7 cellular contexts compared by ENCODE assay signal in the genomic region with DNA sequence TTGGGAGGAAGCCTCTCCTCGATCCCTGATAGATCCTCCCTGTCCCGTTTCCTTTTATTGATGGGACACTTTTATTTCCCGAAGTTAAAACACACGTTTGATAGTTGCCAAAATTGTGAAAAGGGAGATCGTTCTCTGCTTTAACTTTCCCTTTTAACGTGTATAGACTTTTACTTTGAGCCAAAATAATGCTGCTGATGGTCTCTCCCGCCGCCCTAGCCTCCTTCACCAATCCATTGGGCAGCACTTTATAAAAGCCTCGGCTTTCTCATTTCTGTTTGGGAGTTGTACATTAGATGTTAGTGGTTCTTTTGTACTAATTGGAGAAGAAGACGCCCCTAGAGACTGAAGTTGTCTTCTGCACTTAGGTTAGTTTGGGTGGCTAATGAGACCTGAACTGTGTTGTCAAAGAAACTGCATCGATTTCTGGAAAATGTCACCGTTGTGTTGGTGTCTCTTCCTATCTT. TPM values are rescaled to one million over a fixed set of nuclear protein-coding genes. Genes with fewer than 3 reads are reported as not detected.
DNase-seq lines count a peak whose midpoint lies in the region; ATAC-seq and TF ChIP-seq lines count a peak whose summit lies in the region.

No MANE protein-coding gene starts in this region.

- no peaks in the 10 kb centered on the region for H3K36me3 ChIP-seq in breast epithelium

- DNase-seq in NB4 (ENCODE audit: low read depth) (peak; percentile 71), breast epithelium (ENCODE audit: low spot score in 2 of 2) (no peak), memory B cell (ENCODE audit: low spot score in 2 of 2) (no peak), type B pancreatic cell (ENCODE audit: extremely low spot score, unreplicated experiment) (no peak)
- no peak for DNase-seq in stimulated activated CD4-positive, alpha-beta T cell treated with anti-CD3 and anti-CD28 coated beads, Interleukin-2, amount 100 ng/mL, for 48 hours

- H3K4me3 Mint-ChIP-seq in memory B cell (peak overlapping the region; percentile 97), type B pancreatic cell (peak overlapping the region; percentile 97)

- peaks cover 11% of the 10 kb centered on the region for H3K4me1 Mint-ChIP-seq in memory B cell
- H3K4me1 Mint-ChIP-seq in type B pancreatic cell (ENCODE audit: unreplicated experiment) = peaks cover 24% of the 10 kb centered on the region

- H3K9me3 Mint-ChIP-seq in memory B cell = no peaks in the 10 kb centered on the region
- no peaks in the 10 kb centered on the region for H3K9me3 Mint-ChIP-seq in type B pancreatic cell

- H3K9me3 ChIP-seq in breast epithelium = no peaks in the 10 kb centered on the region

- H3K36me3 Mint-ChIP-seq in memory B cell = no peaks in the 10 kb centered on the region
- peaks cover under 1% of the 10 kb centered on the region for H3K36me3 Mint-ChIP-seq in type B pancreatic cell

- H3K27ac ChIP-seq in breast epithelium = peak overlapping the region; percentile 93 to 96

- peaks cover 0 to 13% of the 10 kb centered on the region in 2 donors for H3K4me1 ChIP-seq in breast epithelium

- intact Hi-C loops in breast epithelium (cut with DNase I; ENCODE audit: low total_unique reads) = no loop called here

- TF ChIP-seq CTCF in GM12872 (IDR thresholded peaks at IDR 0.05; ENCODE audit: insufficient read depth, low read depth, low read length) = peak; percentile 38; the same call in 1 of the 3 replicates
- peak; percentile 27 for TF ChIP-seq CTCF in NB4 (IDR thresholded peaks at IDR 0.05; ENCODE audit: low read depth, low read length)
- no peak for TF ChIP-seq CTCF in breast epithelium (IDR thresholded peaks at IDR 0.05)
- TF ChIP-seq CTCF in type B pancreatic cell (conservative IDR thresholded peaks at IDR 0.05) = peak; percentile 39

- H3K27me3 ChIP-seq in breast epithelium = no peaks in the 10 kb centered on the region

- H3K4me3 ChIP-seq in NB4 (ENCODE audit: low read depth, low read length) (peak overlapping the region; percentile 94), breast epithelium (peak overlapping the region; percentile 77 to 82 (median 79))

- peaks cover 2% of the 10 kb centered on the region for H3K27me3 Mint-ChIP-seq in memory B cell
- no peaks in the 10 kb centered on the region for H3K27me3 Mint-ChIP-seq in type B pancreatic cell

- TF ChIP-seq POLR2A in NB4 (IDR thresholded peaks at IDR 0.05; ENCODE audit: extremely low read depth, insufficient read length) (no peak), breast epithelium (IDR thresholded peaks at IDR 0.05) (no peak)

- ATAC-seq in memory B cell (ENCODE audit: low read depth) (no peak), HG03025 (IDR thresholded peaks at IDR 0.05; ENCODE audit: low FRiP score, unreplicated experiment) (no peak)

- peak overlapping the region; percentile 84 for H3K27ac Mint-ChIP-seq in memory B cell
- peak overlapping the region; percentile 97 for H3K27ac Mint-ChIP-seq in type B pancreatic cell

RNA-seq across cellular contexts. Expression of a gene that starts 1.4 kb away (rescaled TPM):
- total RNA-seq in breast epithelium = 10 to 100 TPM in 2 of 3 donors, 1 to 10 TPM in 1; 7.0 to 28.8 (median 19.3) TPM
- 13.5 and 31.0 TPM in 2 replicates for total RNA-seq in type B pancreatic cell (ENCODE audit: low replicate concordance)

Comparison
In these comparisons a context has a peak if more than half of its experiments do, and no peak if none do; other contexts are left out.
1. CTCF ChIP-seq: peak in GM12872 (single experiment), NB4 (single experiment) and type B pancreatic cell (single experiment); none in breast epithelium (0 of 3).